Comparison of ENCODE assay signal across 19 cellular contexts in the genomic region with DNA sequence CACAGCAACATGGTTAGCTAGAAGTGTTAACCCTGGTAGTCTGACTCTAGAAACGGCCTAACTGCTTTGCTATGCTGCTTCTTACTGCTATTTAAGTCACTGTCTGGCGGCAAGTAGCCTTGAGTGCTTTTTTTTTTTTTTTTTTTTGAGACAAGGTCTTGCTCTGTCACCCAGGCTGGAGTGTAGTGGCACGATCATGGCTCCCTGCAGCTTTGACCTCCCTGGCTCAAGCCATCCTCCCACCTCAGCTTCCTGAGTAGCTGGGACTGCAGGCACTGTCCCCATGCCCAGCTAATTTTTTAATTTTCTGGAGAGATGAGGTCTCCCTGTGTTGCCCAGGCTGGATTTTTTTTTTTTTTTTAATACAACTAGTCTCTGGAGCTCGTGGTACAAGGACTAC.
"Had no signal": no experiment of that assay in that cellular context is flagged by ENCODE, and none has a peak within 500 bp of the region (broad histone marks: within the 10 kb centered on the region; RNA-seq: fewer than 3 reads in every experiment).

No MANE protein-coding gene starts in this region.

- H3K4me1 ChIP-seq: colonic mucosa had no signal

- H3K27ac Mint-ChIP-seq: activated naive CD4-positive, alpha-beta T cell treated with anti-CD3 and anti-CD28 coated beads, Interleukin-2, amount 50 U/mL, for 72 hours; activated T-cell treated with anti-CD3 and anti-CD28 coated beads, Interleukin-2, amount 50 U/mL, for 72 hours; brain had no signal

- H3K9me3 ChIP-seq: colonic mucosa, pancreas, transverse colon, vagina had no signal

- H3K9me3 Mint-ChIP-seq: activated naive CD4-positive, alpha-beta T cell treated with anti-CD3 and anti-CD28 coated beads, Interleukin-2, amount 50 U/mL, for 72 hours; activated T-cell treated with anti-CD3 and anti-CD28 coated beads, Interleukin-2, amount 50 U/mL, for 72 hours had no signal

- H3K36me3 Mint-ChIP-seq: brain had no signal

- H3K4me3 ChIP-seq: colonic mucosa, pancreas, transverse colon, vagina had no signal

- H3K27ac ChIP-seq: colonic mucosa, pancreas, transverse colon had no signal

- H3K36me3 ChIP-seq: colonic mucosa, pancreas, transverse colon, vagina had no signal

- ATAC-seq: left ventricle myocardium superior, pancreas had no signal

- H3K27me3 Mint-ChIP-seq: brain had no signal

- DNase-seq: activated CD4-positive, alpha-beta T cell treated with anti-CD3 and anti-CD28 coated beads, Interleukin-2, amount 50 U/mL, for 1 hour; activated CD8-positive, alpha-beta memory T cell treated with anti-CD3 and anti-CD28 coated beads, Interleukin-2, amount 50 U/mL, for 4 hours; activated effector memory CD4-positive, alpha-beta T cell treated with anti-CD3 and anti-CD28 coated beads, Interleukin-2, amount 50 U/mL, for 16 hours; activated T-cell treated with anti-CD3 and anti-CD28 coated beads, Interleukin-2, amount 50 U/mL, for 72 hours; amygdala; caudate nucleus; colonic mucosa; foreskin melanocyte; hypothalamus; kidney; left ventricle myocardium superior; pancreas; stimulated activated naive CD4-positive, alpha-beta T cell; substantia nigra; T1000; transverse colon had no signal

- H3K27me3 ChIP-seq: colonic mucosa, pancreas, transverse colon, vagina had no signal

- H3K4me3 Mint-ChIP-seq: brain had no signal
